Comparison of ENCODE assay signal across 19 cellular contexts in the genomic region with DNA sequence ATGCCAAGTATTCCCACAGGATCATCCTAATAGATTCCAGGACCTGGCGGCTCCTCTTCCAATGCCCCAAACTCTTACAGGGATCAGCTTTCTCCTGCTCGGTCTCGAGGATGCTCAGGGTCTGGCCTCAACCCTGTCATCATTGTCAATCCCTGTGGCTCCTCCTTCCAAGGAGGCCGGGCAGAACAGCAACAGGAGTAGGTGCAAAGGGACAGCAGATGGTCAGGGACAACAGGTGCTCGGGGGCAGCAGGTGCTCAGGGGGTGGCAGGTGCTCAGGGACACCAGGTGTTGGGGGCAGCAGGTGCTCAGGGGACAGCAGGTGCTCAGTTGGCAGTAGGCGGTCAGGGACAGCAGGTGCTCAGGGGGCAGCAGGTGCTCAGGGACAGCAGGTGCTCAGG.
A peak's percentile ranks its signal among the peaks of the same experiment; 100 is the strongest.
DNase-seq lines count a peak whose midpoint lies in the region; ATAC-seq and TF ChIP-seq lines count a peak whose summit lies in the region.
"Had no signal": no experiment of that assay in that cellular context is flagged by ENCODE, and none has a peak within 500 bp of the region (broad histone marks: within the 10 kb centered on the region; RNA-seq: fewer than 3 reads in every experiment).

No MANE protein-coding gene starts in this region.

- no peak overlapping the region for H2BK120ac ChIP-seq in H9 (ENCODE audit: low read depth, low read length, poor library complexity, severe bottlenecking)

- H2BK12ac ChIP-seq in H9 (ENCODE audit: insufficient read length, low read depth, low read length) = no peak overlapping the region

- H3K4me1 ChIP-seq in H9 (ENCODE audit: insufficient read depth, low read length) = no peaks in the 10 kb centered on the region; the same call in 1 of the 2 replicates
- no peaks in the 10 kb centered on the region for H3K4me1 ChIP-seq in neural progenitor cell
- H3K4me1 ChIP-seq: BLaER1 treated with 17β-estradiol and CSF1 and Interleukin-3, amounts not matched to agents 10 nM and 100 nM had no signal

- H3K9me3 Mint-ChIP-seq in H9 (no peaks in the 10 kb centered on the region; a peak in 1 of 5 replicates), neural progenitor cell (no peaks in the 10 kb centered on the region)
- H3K9me3 Mint-ChIP-seq: CD8-positive, alpha-beta T cell; T-cell had no signal

- H2BK5ac ChIP-seq in H9 (ENCODE audit: insufficient read length, low read length) = no peak overlapping the region

- no peaks in the 10 kb centered on the region for H3F3A ChIP-seq in neural progenitor cell (ENCODE audit: low read depth)

- H3K4me3 ChIP-seq in WERI-Rb-1 (ENCODE audit: low read depth, low read length) (no peak overlapping the region), neural progenitor cell (no peak overlapping the region), H7 (ENCODE audit: insufficient read depth, low read depth, low read length) (no peak overlapping the region)
- H3K4me3 ChIP-seq: BLaER1 treated with 17β-estradiol and CSF1 and Interleukin-3, amounts not matched to agents 10 nM and 100 nM; GM23248 had no signal

- H3T11ph ChIP-seq in H9 (ENCODE audit: low read length) = no peak overlapping the region

- WGBS in H9 (ENCODE audit: extremely low coverage, insufficient read length, low lambda C conversion rate) = no CpG with 5 or more reads among the region's 6 CpGs

- no peaks in the 10 kb centered on the region for H3K9me3 ChIP-seq in H9 (ENCODE audit: control insufficient read depth, low read depth, low read length)
- H3K9me3 ChIP-seq in WERI-Rb-1 (ENCODE audit: severe bottlenecking) = no peaks in the 10 kb centered on the region
- no peaks in the 10 kb centered on the region for H3K9me3 ChIP-seq in neural progenitor cell (ENCODE audit: low read depth)
- H3K9me3 ChIP-seq: BLaER1 treated with 17β-estradiol and CSF1 and Interleukin-3, amounts not matched to agents 10 nM and 100 nM had no signal

- H3K9ac ChIP-seq in H9 (ENCODE audit: extremely low read depth, insufficient read length, low read length) (no peak overlapping the region), neural progenitor cell (no peak overlapping the region)
- H3K9ac ChIP-seq: BLaER1 treated with 17β-estradiol and CSF1 and Interleukin-3, amounts not matched to agents 10 nM and 100 nM; GM23248 had no signal

- H2AFZ ChIP-seq in H9 (ENCODE audit: low read length) (no peak overlapping the region), neural progenitor cell (replicated peaks) (no peak overlapping the region)
- H2AFZ ChIP-seq: GM23248 had no signal

- H3K27ac Mint-ChIP-seq in H9 (peak overlapping the region in 1 of 3 experiments; percentile 13; a peak in 2 of 7 replicates), neural progenitor cell (peak overlapping the region; percentile 37)
- H3K27ac Mint-ChIP-seq: CD8-positive, alpha-beta T cell; T-cell had no signal

- H4K5ac ChIP-seq in H9 (ENCODE audit: insufficient read length, low read depth, low read length) = no peak overlapping the region

- H2AK5ac ChIP-seq in H9 (ENCODE audit: insufficient read length, low read length) = no peak overlapping the region

- no peak overlapping the region for H3K27ac ChIP-seq in H9 (ENCODE audit: insufficient read length, low read depth, low read length)
- H3K27ac ChIP-seq in WERI-Rb-1 = no peak overlapping the region
- H3K27ac ChIP-seq in neural progenitor cell = no peak overlapping the region
- H3K27ac ChIP-seq: BLaER1 treated with 17β-estradiol and CSF1 and Interleukin-3, amounts not matched to agents 10 nM and 100 nM; GM23248; RWPE1 had no signal

- H3K23ac ChIP-seq in H9 (ENCODE audit: insufficient read length, low read depth, low read length) = no peak overlapping the region

- H2BK20ac ChIP-seq in H9 (ENCODE audit: low read depth, low read length, poor library complexity, severe bottlenecking) = no peak overlapping the region

- H4K20me1 ChIP-seq in H9 (ENCODE audit: control insufficient read depth, insufficient read depth, insufficient read length) = no peaks in the 10 kb centered on the region
- H4K20me1 ChIP-seq in neural progenitor cell (ENCODE audit: low read depth) = no peaks in the 10 kb centered on the region
- H4K20me1 ChIP-seq: BLaER1 treated with 17β-estradiol and CSF1 and Interleukin-3, amounts not matched to agents 10 nM and 100 nM had no signal

- H3K14ac ChIP-seq in H9 (ENCODE audit: insufficient read depth, low read length) = no peak overlapping the region

- H3K4me3 Mint-ChIP-seq in H9 = no peak overlapping the region
- no peak overlapping the region for H3K4me3 Mint-ChIP-seq in neural progenitor cell
- H3K4me3 Mint-ChIP-seq: CD8-positive, alpha-beta T cell; T-cell had no signal

- H3K36me3 ChIP-seq in WERI-Rb-1 (no peaks in the 10 kb centered on the region), neural progenitor cell (no peaks in the 10 kb centered on the region), H7 (replicated peaks; ENCODE audit: control insufficient read depth, insufficient read depth, low read length) (no peaks in the 10 kb centered on the region)
- H3K36me3 ChIP-seq: BLaER1 treated with 17β-estradiol and CSF1 and Interleukin-3, amounts not matched to agents 10 nM and 100 nM had no signal

- no peak overlapping the region for H3K4ac ChIP-seq in H9 (ENCODE audit: low read depth, low read length)

- H3K27me3 ChIP-seq in H9 (ENCODE audit: insufficient read depth, low read length) (no peaks in the 10 kb centered on the region), WERI-Rb-1 (ENCODE audit: insufficient read depth, low read depth, severe bottlenecking) (no peaks in the 10 kb centered on the region), neural progenitor cell (no peaks in the 10 kb centered on the region), H7 (ENCODE audit: control insufficient read depth, insufficient read depth, low read length) (no peaks in the 10 kb centered on the region)
- H3K27me3 ChIP-seq: BLaER1 treated with 17β-estradiol and CSF1 and Interleukin-3, amounts not matched to agents 10 nM and 100 nM had no signal

- H3K18ac ChIP-seq in H9 (ENCODE audit: insufficient read length, low read depth, low read length) = no peak overlapping the region

- no peak overlapping the region for H4K91ac ChIP-seq in H9 (ENCODE audit: insufficient read length, low read depth, low read length)

- no peak overlapping the region for H4K8ac ChIP-seq in H9 (replicated peaks; ENCODE audit: insufficient read length, low read depth, low read length)

- peak; percentile 11 for DNase-seq in COLO668 (lab: John Stamatoyannopoulos, UW; ENCODE audit: unreplicated experiment)
- peak; percentile 20 for DNase-seq in H9
- peak; percentile 56 for DNase-seq in WERI-Rb-1
- DNase-seq in neural progenitor cell (ENCODE audit: low spot score) = no peak
- DNase-seq in H7 = no peak
- DNase-seq in iPS-NIHi11 (ENCODE audit: low spot score) = no peak
- DNase-seq: CD8-positive, alpha-beta T cell; DND-41; GM23248; KG1; NCI-H1417 treated with DMSO at 0.1 percent for 48 hours; NCI-H187 treated with DMSO at 0.1 percent for 48 hours; PC-3; SIG-M5; T-cell had no signal

- H3K4me2 ChIP-seq in H9 (ENCODE audit: insufficient read depth, insufficient read length, low read length) = no peak overlapping the region
- no peak overlapping the region for H3K4me2 ChIP-seq in neural progenitor cell
- H3K4me2 ChIP-seq: BLaER1 treated with 17β-estradiol and CSF1 and Interleukin-3, amounts not matched to agents 10 nM and 100 nM had no signal

- no peak for ATAC-seq in GM19455 (IDR thresholded peaks at IDR 0.05; ENCODE audit: unreplicated experiment)
- ATAC-seq: CD8-positive, alpha-beta T cell; PC-3; SK-N-SH treated with all-trans-retinoic acid at 6 μM for 48 hours; T-cell had no signal

- no peaks in the 10 kb centered on the region for H3K79me1 ChIP-seq in H9 (ENCODE audit: insufficient read depth, low read depth, low read length, poor library complexity, severe bottlenecking)

- H3K56ac ChIP-seq in H9 (ENCODE audit: insufficient read length, low read depth, low read length) = no peak overlapping the region

- H3K23me2 ChIP-seq in H9 (ENCODE audit: insufficient read length, low read depth, low read length, poor library complexity, severe bottlenecking) = no peaks in the 10 kb centered on the region

- no peaks in the 10 kb centered on the region for H3K79me2 ChIP-seq in H9 (ENCODE audit: insufficient read depth, low read length)
- no peaks in the 10 kb centered on the region for H3K79me2 ChIP-seq in neural progenitor cell (ENCODE audit: low read depth)

- peaks cover 9% of the 10 kb centered on the region for H3K27me3 Mint-ChIP-seq in H9 (ENCODE audit: low read depth)
- peaks cover 6% of the 10 kb centered on the region for H3K27me3 Mint-ChIP-seq in neural progenitor cell (ENCODE audit: insufficient read depth, low read depth)

- H3K4me1 Mint-ChIP-seq in H9 (peaks cover 31% of the 10 kb centered on the region in 2 experiments), neural progenitor cell (peaks cover 16% of the 10 kb centered on the region)
- H3K4me1 Mint-ChIP-seq: T-cell had no signal

- H3K36me3 Mint-ChIP-seq in H9 (ENCODE audit: insufficient read depth in 1 of 3, low read depth in 3 of 3) (no peaks in the 10 kb centered on the region; a peak in 1 of 7 replicates), neural progenitor cell (no peaks in the 10 kb centered on the region)
- H3K36me3 Mint-ChIP-seq: CD8-positive, alpha-beta T cell; T-cell had no signal

- no peak overlapping the region for H2BK15ac ChIP-seq in H9 (ENCODE audit: low read depth, low read length)

- TF ChIP-seq CTCF in H9 (conservative IDR thresholded peaks at IDR 0.05) (no peak), WERI-Rb-1 (IDR thresholded peaks at IDR 0.05; ENCODE audit: low read depth, low read length) (no peak), neural progenitor cell (IDR thresholded peaks at IDR 0.05) (no peak)

Comparison
In these comparisons a context has a peak if more than half of its experiments do, and no peak if none do; other contexts are left out.
1. DNase-seq: peak in COLO668 (single experiment), H9 (single experiment) and WERI-Rb-1 (single experiment); none in neural progenitor cell (single experiment), H7 (single experiment) and iPS-NIHi11 (single experiment).